ENCODE assay signal across 9 cellular contexts in the genomic region with DNA sequence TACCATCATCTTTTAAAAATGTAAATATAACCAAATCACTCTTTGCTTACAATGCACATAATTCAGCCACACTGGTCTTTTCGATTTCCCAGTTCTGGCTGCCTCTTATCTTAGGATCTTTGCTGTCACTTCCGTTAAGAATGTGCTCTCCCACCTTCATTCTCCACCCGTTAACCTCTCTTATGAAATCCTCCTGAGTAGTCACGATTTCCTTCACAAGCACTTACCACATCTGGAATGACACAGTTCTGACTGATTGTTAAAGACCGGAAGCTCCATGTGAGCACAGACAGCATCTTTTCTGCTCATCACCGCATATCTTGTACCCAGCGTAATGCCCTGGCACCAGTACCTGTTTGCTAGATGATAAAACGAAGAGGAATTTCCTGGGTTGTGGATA.
DNase-seq lines count a peak whose midpoint lies in the region; ATAC-seq and TF ChIP-seq lines count a peak whose summit lies in the region.
"Had no signal": no experiment of that assay in that cellular context is flagged by ENCODE, and none has a peak within 500 bp of the region (broad histone marks: within the 10 kb centered on the region; RNA-seq: fewer than 3 reads in every experiment).

No MANE protein-coding gene starts in this region.

- WGBS in neuronal stem cell (ENCODE audit: extremely low coverage in 2 of 2, insufficient read length in 2 of 2, insufficient replicate concordance in 1 of 2), 2 donors: no CpG with 5 or more reads among the region's 8 CpGs

- H3K27me3 ChIP-seq in skeletal muscle satellite cell (ENCODE audit: control insufficient read depth, insufficient read depth, low read length): no peaks in the 10 kb centered on the region
- no peaks in the 10 kb centered on the region for H3K27me3 ChIP-seq in neuronal stem cell (ENCODE audit: control insufficient read depth in 3 of 3, insufficient read depth in 3 of 3, low read depth in 1 of 3, low read length in 3 of 3)

- no peak overlapping the region for H2BK12ac ChIP-seq in neuronal stem cell (ENCODE audit: low read length)

- H2AFZ ChIP-seq in neuronal stem cell (ENCODE audit: low read length): no peak overlapping the region

- no peaks in the 10 kb centered on the region for H3K9me3 ChIP-seq in skeletal muscle satellite cell (replicated peaks; ENCODE audit: low read length)
- no peaks in the 10 kb centered on the region for H3K9me3 ChIP-seq in neuronal stem cell (replicated peaks in 1 of 2; ENCODE audit: control insufficient read depth in 2 of 2, insufficient read depth in 1 of 2, low read depth in 1 of 2, low read length in 2 of 2)

- no peak overlapping the region for H2BK15ac ChIP-seq in neuronal stem cell (ENCODE audit: low read length)

- no peak overlapping the region for H3K27ac ChIP-seq in neuronal stem cell (replicated peaks; ENCODE audit: low read length)

- H4K91ac ChIP-seq in neuronal stem cell (ENCODE audit: low read depth, low read length, poor library complexity): no peak overlapping the region

- no peaks in the 10 kb centered on the region for H3K79me1 ChIP-seq in neuronal stem cell (ENCODE audit: low read depth, low read length)

- H3K4me3 ChIP-seq in epithelial cell of proximal tubule (ENCODE audit: low read depth, low read length) (no peak overlapping the region), skeletal muscle satellite cell (ENCODE audit: low read length) (no peak overlapping the region), neuronal stem cell (ENCODE audit: low read length in 2 of 2) (no peak overlapping the region)

- H3K23ac ChIP-seq in neuronal stem cell (ENCODE audit: low read depth, low read length, poor library complexity): no peak overlapping the region

- peak overlapping the region; percentile 2 for H3K4me2 ChIP-seq in skeletal muscle satellite cell (ENCODE audit: low read length)
- H3K4me2 ChIP-seq in neuronal stem cell (ENCODE audit: insufficient read depth, low read length, poor library complexity, severe bottlenecking): no peak overlapping the region

- H3K4me1 ChIP-seq in skeletal muscle satellite cell (ENCODE audit: control insufficient read depth, insufficient read depth, low read length) (peaks cover 22% of the 10 kb centered on the region), neuronal stem cell (ENCODE audit: control insufficient read depth in 2 of 2, insufficient read depth in 1 of 2, low read depth in 1 of 2, low read length in 2 of 2) (peaks cover 0 to 2% of the 10 kb centered on the region in 2 donors)

- H3K36me3 ChIP-seq in skeletal muscle satellite cell (ENCODE audit: insufficient read depth, low read length) (peaks cover 11% of the 10 kb centered on the region), neuronal stem cell (replicated peaks in 1 of 2; ENCODE audit: control insufficient read depth in 2 of 2, insufficient read depth in 2 of 2, low read length in 2 of 2) (peaks cover 1 to 23% of the 10 kb centered on the region in 2 donors)

- H4K8ac ChIP-seq in neuronal stem cell (ENCODE audit: low read depth, low read length): no peak overlapping the region

- no peak overlapping the region for H2AK5ac ChIP-seq in neuronal stem cell (ENCODE audit: low read depth, low read length)

- no peak overlapping the region for H3K9ac ChIP-seq in skeletal muscle satellite cell (ENCODE audit: low read depth, low read length)
- no peak overlapping the region for H3K9ac ChIP-seq in neuronal stem cell (ENCODE audit: low read depth, low read length, poor library complexity)

- no peak overlapping the region for H2BK120ac ChIP-seq in neuronal stem cell (ENCODE audit: low read depth, low read length)

- no peak for ATAC-seq in GM18858 (IDR thresholded peaks at IDR 0.05; ENCODE audit: unreplicated experiment)

- H3K18ac ChIP-seq in neuronal stem cell (ENCODE audit: low read length): no peak overlapping the region

- H3K4ac ChIP-seq in neuronal stem cell (ENCODE audit: low read length): no peak overlapping the region

- no peak overlapping the region for H3K14ac ChIP-seq in neuronal stem cell (ENCODE audit: low read length)

- H2BK5ac ChIP-seq in neuronal stem cell (ENCODE audit: low read length): no peak overlapping the region

- DNase-seq in HCEC 1CT: peak; percentile 99
- DNase-seq in RKO (ENCODE audit: low spot score): peak; percentile 100
- DNase-seq in epithelial cell of proximal tubule (ENCODE audit: low read depth): peak; percentile 55
- DNase-seq in neuronal stem cell (ENCODE audit: low spot score): no peak
- no peak for DNase-seq in Ammon's horn (ENCODE audit: low spot score)
- DNase-seq: hypothalamus, NCI-H524 treated with DMSO at 0.1 percent for 48 hours had no signal

- no peak for TF ChIP-seq CTCF in epithelial cell of proximal tubule (conservative IDR thresholded peaks at IDR 0.05; ENCODE audit: low read depth, low read length)

Comparison
In these comparisons a context has a peak if more than half of its experiments do, and no peak if none do; other contexts are left out.
1. DNase-seq: peak in HCEC 1CT (single experiment), RKO (single experiment) and epithelial cell of proximal tubule (single experiment); none in neuronal stem cell (single experiment) and Ammon's horn (single experiment).